11 cellular contexts compared by ENCODE assay signal in the genomic region with DNA sequence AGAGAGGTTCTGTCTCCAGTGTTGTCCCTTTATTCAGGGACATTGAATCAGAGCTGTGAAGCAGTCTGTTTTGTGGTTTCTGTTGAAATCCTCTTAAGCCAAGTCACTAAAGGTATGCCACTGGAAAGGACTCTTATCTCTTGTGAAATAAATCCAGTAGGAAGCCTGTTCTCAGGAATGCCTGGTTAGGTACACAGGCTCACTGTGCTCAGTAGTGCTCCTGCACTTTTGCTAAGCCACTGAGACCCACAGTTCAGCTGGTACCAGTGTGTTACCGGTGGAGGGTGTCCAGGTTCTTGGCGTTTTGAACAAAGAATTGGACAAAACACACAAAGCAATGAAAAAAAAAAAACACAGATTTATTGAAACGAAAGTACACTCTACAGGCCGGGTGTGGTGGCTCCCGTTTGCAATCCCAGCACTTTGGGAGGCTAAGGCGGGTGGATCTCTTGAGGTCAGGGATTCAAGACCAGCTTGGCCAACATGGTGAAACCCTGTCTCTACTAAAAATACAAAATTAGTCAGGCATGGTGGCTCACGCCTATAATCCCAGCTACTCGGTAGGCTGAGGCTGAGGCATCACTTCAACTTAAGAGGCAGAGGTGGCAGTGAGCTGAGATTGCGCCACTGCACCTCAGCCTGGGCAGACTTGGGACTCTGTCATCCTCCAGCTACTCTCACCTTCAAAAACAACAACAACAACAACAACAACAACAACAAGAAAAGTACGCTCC.
DNase-seq lines count a peak whose midpoint lies in the region; ATAC-seq and TF ChIP-seq lines count a peak whose summit lies in the region.
"Had no signal": no experiment of that assay in that cellular context is flagged by ENCODE, and none has a peak within 500 bp of the region (broad histone marks: within the 10 kb centered on the region; RNA-seq: fewer than 3 reads in every experiment).

No MANE protein-coding gene starts in this region.

- ATAC-seq in gastrocnemius medialis (peak; percentile 87 to 89), GM18867 (IDR thresholded peaks at IDR 0.05; ENCODE audit: unreplicated experiment) (no peak)

- peaks cover 43% of the 10 kb centered on the region for H3K36me3 Mint-ChIP-seq in activated CD4-positive, alpha-beta T cell treated with anti-CD3 and anti-CD28 coated beads, Interleukin-2, amount 10 ng/mL, durations not matched to agents 24 days and 14 days (ENCODE audit: low read depth)
- H3K36me3 Mint-ChIP-seq in glutamatergic neuron (ENCODE audit: unreplicated experiment) = no peaks in the 10 kb centered on the region

- intact Hi-C loops in activated CD4-positive, alpha-beta T cell treated with anti-CD3 and anti-CD28 coated beads, Interleukin-2, amount 10 ng/mL, durations not matched to agents 24 days and 14 days (cut with micrococcal nuclease) = loop anchor here (10.0 kb wide), 1 partner anchor 697 kb away; no protein-coding TSS in a partner anchor
- intact Hi-C loops in gastrocnemius medialis (cut with DNase I; ENCODE audit: low total_unique reads) = loop anchor here (5.0 to 10.0 kb wide), 3 partner anchors 75 to 547 kb away; a partner anchor contains a TSS

- no peak for DNase-seq in activated CD4-positive, alpha-beta T cell treated with anti-CD3 and anti-CD28 coated beads, Interleukin-2, amount 10 ng/mL, durations not matched to agents 24 days and 14 days
- DNase-seq in activated CD4-positive, alpha-beta T cell treated with anti-CD3 and anti-CD28 coated beads, Interleukin-2, amount 50 U/mL, for 1 hour = no peak
- peak; percentile 15 for DNase-seq in SW480 (ENCODE audit: low spot score)
- no peak for DNase-seq in glutamatergic neuron
- peak; percentile 77 to 90 for DNase-seq in gastrocnemius medialis
- DNase-seq in GM13976 (ENCODE audit: low spot score) = no peak
- no peak for DNase-seq in NCI-H446 (lab: John Stamatoyannopoulos, UW)
- DNase-seq: amygdala, NCI-H1092, T-cell had no signal

- H3K4me1 Mint-ChIP-seq in activated CD4-positive, alpha-beta T cell treated with anti-CD3 and anti-CD28 coated beads, Interleukin-2, amount 10 ng/mL, durations not matched to agents 24 days and 14 days = peaks cover 86% of the 10 kb centered on the region
- peaks cover 66% of the 10 kb centered on the region for H3K4me1 Mint-ChIP-seq in glutamatergic neuron (ENCODE audit: low read depth, unreplicated experiment)

- TF ChIP-seq CTCF in glutamatergic neuron (IDR thresholded peaks at IDR 0.05; ENCODE audit: partially characterized antibody, unreplicated experiment) = no peak
- no peak for TF ChIP-seq CTCF in gastrocnemius medialis (IDR thresholded peaks at IDR 0.05 in 4 of 5, conservative IDR thresholded peaks at IDR 0.05 in 1 of 5)
- no peak for TF ChIP-seq CTCF in GM13976 (IDR thresholded peaks at IDR 0.05; ENCODE audit: borderline replicate concordance, control extremely low read depth, extremely low read depth, insufficient read depth, missing control alignments)

- in situ Hi-C loops in gastrocnemius medialis (cut with MboI; ENCODE audit: low sequenced_read_pairs in 4 of 4) (loop anchor here in 1 of 4 donors (25.0 kb wide), 1 partner anchor 170 kb away; no protein-coding TSS in a partner anchor), GM13976 (cut with MboI; ENCODE audit: low sequenced_read_pairs, unreplicated experiment) (no loop called here)

- peak overlapping the region; percentile 58 for H3K27ac Mint-ChIP-seq in activated CD4-positive, alpha-beta T cell treated with anti-CD3 and anti-CD28 coated beads, Interleukin-2, amount 10 ng/mL, durations not matched to agents 24 days and 14 days
- H3K27ac Mint-ChIP-seq in glutamatergic neuron (ENCODE audit: unreplicated experiment) = peak overlapping the region; percentile 59
- H3K27ac Mint-ChIP-seq: T-cell had no signal

- no peaks in the 10 kb centered on the region for H3K27me3 Mint-ChIP-seq in activated CD4-positive, alpha-beta T cell treated with anti-CD3 and anti-CD28 coated beads, Interleukin-2, amount 10 ng/mL, durations not matched to agents 24 days and 14 days
- peaks cover 4% of the 10 kb centered on the region for H3K27me3 Mint-ChIP-seq in glutamatergic neuron (ENCODE audit: unreplicated experiment)
- H3K27me3 Mint-ChIP-seq: T-cell had no signal

- no peak overlapping the region for H3K4me3 Mint-ChIP-seq in activated CD4-positive, alpha-beta T cell treated with anti-CD3 and anti-CD28 coated beads, Interleukin-2, amount 10 ng/mL, durations not matched to agents 24 days and 14 days
- no peak overlapping the region for H3K4me3 Mint-ChIP-seq in glutamatergic neuron (ENCODE audit: unreplicated experiment)

- H3K9me3 ChIP-seq in gastrocnemius medialis = no peaks in the 10 kb centered on the region

- H3K4me1 ChIP-seq in gastrocnemius medialis = peaks cover 61 to 70% of the 10 kb centered on the region in 2 donors

- peaks cover 3% of the 10 kb centered on the region for H3K9me3 Mint-ChIP-seq in activated CD4-positive, alpha-beta T cell treated with anti-CD3 and anti-CD28 coated beads, Interleukin-2, amount 10 ng/mL, durations not matched to agents 24 days and 14 days
- H3K9me3 Mint-ChIP-seq in glutamatergic neuron (ENCODE audit: unreplicated experiment) = peaks cover 9% of the 10 kb centered on the region
- H3K9me3 Mint-ChIP-seq: T-cell had no signal

- H3K36me3 ChIP-seq in gastrocnemius medialis = no peaks in the 10 kb centered on the region

- no peaks in the 10 kb centered on the region for H3K27me3 ChIP-seq in gastrocnemius medialis

- peak; percentile 10 to 28 for TF ChIP-seq POLR2A in gastrocnemius medialis (IDR thresholded peaks at IDR 0.05)

- H3K27ac ChIP-seq in gastrocnemius medialis = peak overlapping the region; percentile 83 to 90 (median 90)

- peak overlapping the region; percentile 8 to 40 (median 25) for H3K4me3 ChIP-seq in gastrocnemius medialis

Comparison
In these comparisons a context has a peak if more than half of its experiments do, and no peak if none do; other contexts are left out.
1. DNase-seq: peak in SW480 (single experiment) and gastrocnemius medialis (2 of 2); none in activated CD4-positive, alpha-beta T cell treated with anti-CD3 and anti-CD28 coated beads, Interleukin-2, amount 10 ng/mL, durations not matched to agents 24 days and 14 days (single experiment), activated CD4-positive, alpha-beta T cell treated with anti-CD3 and anti-CD28 coated beads, Interleukin-2, amount 50 U/mL, for 1 hour (single experiment), glutamatergic neuron (single experiment), GM13976 (single experiment) and NCI-H446 (0 of 2).